1 cellular context compared by ENCODE assay signal in genomic region chr16:82010649-82011048, GRCh38.
TF ChIP-seq lines count a peak whose summit lies in the region.

No MANE protein-coding gene starts in this region.

TF ChIP-seq in K562, 482 proteins besides CTCF, POLR2A, EP300 and RAD21:
- TF ChIP-seq HOXB6 (CRISPR knock-in tag; IDR thresholded peaks at IDR 0.05; ENCODE audit: borderline replicate concordance) (no peak), USF1 (CRISPR knock-in tag; IDR thresholded peaks at IDR 0.05) (no peak), FOXA3 (CRISPR knock-in tag; conservative IDR thresholded peaks at IDR 0.05 in 1 of 2, IDR thresholded peaks at IDR 0.05 in 1 of 2) (no peak), ILF3 (IDR thresholded peaks at IDR 0.05; ENCODE audit: borderline replicate concordance) (no peak), MYC (IDR thresholded peaks at IDR 0.05; ENCODE audit: low read depth, low read length) (no peak), MYC (CRISPR knock-in tag; IDR thresholded peaks at IDR 0.05; ENCODE audit: borderline replicate concordance, low read depth) (no peak), CBFA2T2 (conservative IDR thresholded peaks at IDR 0.05) (no peak), BRD9 (IDR thresholded peaks at IDR 0.05; ENCODE audit: low read depth, partially characterized antibody) (no peak), ZNF140 (CRISPR knock-in tag; IDR thresholded peaks at IDR 0.05) (no peak)
